ENCODE assay signal across 22 cellular contexts in the genomic region with DNA sequence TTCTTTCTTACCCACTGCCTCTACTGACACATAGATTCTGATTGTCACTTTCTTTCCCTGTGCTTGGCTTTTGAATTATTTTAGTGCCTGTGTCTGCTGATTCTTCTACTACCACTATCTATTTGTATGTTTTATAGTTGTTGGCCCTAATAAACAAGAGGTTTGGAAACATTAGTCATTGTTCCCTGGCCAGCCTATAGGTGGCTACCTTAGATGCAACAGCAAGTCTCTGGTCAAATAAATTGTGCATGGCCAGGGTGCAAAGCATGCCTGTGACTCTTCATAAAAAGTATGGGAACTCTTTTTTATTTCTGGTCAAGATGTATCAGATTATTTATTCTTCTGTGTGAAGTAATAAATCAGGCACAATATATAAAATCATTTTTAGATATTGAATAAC.
A peak's percentile ranks its signal among the peaks of the same experiment; 100 is the strongest.
DNase-seq lines count a peak whose midpoint lies in the region; ATAC-seq and TF ChIP-seq lines count a peak whose summit lies in the region.
"Had no signal": no experiment of that assay in that cellular context is flagged by ENCODE, and none has a peak within 500 bp of the region (broad histone marks: within the 10 kb centered on the region; RNA-seq: fewer than 3 reads in every experiment).

No MANE protein-coding gene starts in this region.

- H3K27ac Mint-ChIP-seq in chondrocyte (ENCODE audit: unreplicated experiment), result no peak overlapping the region
- H3K27ac Mint-ChIP-seq: activated CD4-positive, alpha-beta T cell treated with anti-CD3 and anti-CD28 coated beads for 36 hours had no signal

- no peaks in the 10 kb centered on the region for H3K36me3 Mint-ChIP-seq in chondrocyte (ENCODE audit: low read depth)

- H3K9me3 ChIP-seq in tibial nerve, result no peaks in the 10 kb centered on the region
- H3K9me3 ChIP-seq: mucosa of descending colon, testis had no signal

- no peaks in the 10 kb centered on the region for H3K4me1 ChIP-seq in tibial nerve
- H3K4me1 ChIP-seq: ascending aorta, BLaER1, heart left ventricle had no signal

- no peak overlapping the region for H3K4me3 ChIP-seq in LNCaP clone FGC (ENCODE audit: low read depth, low read length)
- no peak overlapping the region for H3K4me3 ChIP-seq in tibial nerve
- H3K4me3 ChIP-seq: ascending aorta, BLaER1, heart left ventricle, mucosa of descending colon, testis had no signal

- peaks cover 19% of the 10 kb centered on the region for H3K9me3 Mint-ChIP-seq in chondrocyte (ENCODE audit: low read depth)

- H3K4me3 Mint-ChIP-seq in chondrocyte (ENCODE audit: unreplicated experiment), result no peak overlapping the region
- H3K4me3 Mint-ChIP-seq: activated CD4-positive, alpha-beta T cell treated with anti-CD3 and anti-CD28 coated beads for 36 hours had no signal

- TF ChIP-seq CTCF in C4-2B (conservative IDR thresholded peaks at IDR 0.05) (peak; percentile 74), LNCaP clone FGC (IDR thresholded peaks at IDR 0.05; ENCODE audit: control insufficient read depth, extremely low read depth, insufficient read depth) (peak; percentile 54), chondrocyte (IDR thresholded peaks at IDR 0.05) (peak; percentile 12), tibial nerve (IDR thresholded peaks at IDR 0.05) (no peak)

- no peak for TF ChIP-seq POLR2A in tibial nerve (IDR thresholded peaks at IDR 0.05)

- DNase-seq in LNCaP clone FGC (ENCODE audit: low read depth) (peak; percentile 60), chondrocyte (ENCODE audit: low spot score) (no peak), kidney tubule cell (ENCODE audit: low spot score) (peak; percentile 13), ureter (ENCODE audit: low spot score) (no peak), tibial nerve (ENCODE audit: low spot score in 2 of 2) (no peak)
- no peak for DNase-seq in activated CD4-positive, alpha-beta T cell treated with anti-CD3 and anti-CD28 coated beads, Interleukin-2, amount 50 U/mL, for 48 hours
- DNase-seq: activated CD4-positive, alpha-beta T cell treated with anti-CD3 and anti-CD28 coated beads for 36 hours; activated CD8-positive, alpha-beta memory T cell treated with anti-CD3 and anti-CD28 coated beads, Interleukin-2, amount 50 U/mL, for 4 hours; cortex of kidney; erythroblast; heart left ventricle; mucosa of descending colon; NCI-H1105; NCI-H748 treated with DMSO at 0.1 percent for 48 hours; Right ventricle myocardium superior; stimulated activated CD4-positive, alpha-beta T cell treated with anti-CD3 and anti-CD28 coated beads, Interleukin-4, amount 100 ng/mL, for 4 hours; testis had no signal

- no peaks in the 10 kb centered on the region for H3K27me3 ChIP-seq in tibial nerve
- H3K27me3 ChIP-seq: ascending aorta, BLaER1, heart left ventricle, testis had no signal

- no peak overlapping the region for H3K27ac ChIP-seq in C4-2B
- H3K27ac ChIP-seq in tibial nerve, result no peak overlapping the region
- H3K27ac ChIP-seq: ascending aorta, BLaER1, heart left ventricle, testis had no signal

- no peak for TF ChIP-seq EP300 in tibial nerve (IDR thresholded peaks at IDR 0.05)

- no peaks in the 10 kb centered on the region for H3K4me1 Mint-ChIP-seq in chondrocyte (ENCODE audit: low read depth)
- H3K4me1 Mint-ChIP-seq: activated CD4-positive, alpha-beta T cell treated with anti-CD3 and anti-CD28 coated beads for 36 hours had no signal

- ATAC-seq in GM19397 (IDR thresholded peaks at IDR 0.05; ENCODE audit: unreplicated experiment), result no peak
- ATAC-seq: activated CD4-positive, alpha-beta T cell treated with anti-CD3 and anti-CD28 coated beads for 36 hours; heart left ventricle; HepG2; mucosa of descending colon had no signal

- H3K36me3 ChIP-seq in tibial nerve, result no peaks in the 10 kb centered on the region
- H3K36me3 ChIP-seq: ascending aorta, BLaER1, heart left ventricle had no signal

- no peaks in the 10 kb centered on the region for H3K27me3 Mint-ChIP-seq in chondrocyte (ENCODE audit: low read depth)

Comparison
In these comparisons a context has a peak if more than half of its experiments do, and no peak if none do; other contexts are left out.
1. CTCF ChIP-seq: peak in C4-2B (single experiment), LNCaP clone FGC (single experiment) and chondrocyte (single experiment); none in tibial nerve (0 of 5).
2. DNase-seq: peak in LNCaP clone FGC (single experiment) and kidney tubule cell (single experiment); none in chondrocyte (single experiment), ureter (single experiment), tibial nerve (0 of 2) and activated CD4-positive, alpha-beta T cell treated with anti-CD3 and anti-CD28 coated beads, Interleukin-2, amount 50 U/mL, for 48 hours (0 of 2).